ENCODE assay signal across 22 cellular contexts in genomic region chr6:167881327-167881726, GRCh38.
"Had no signal": no experiment of that assay in that cellular context is flagged by ENCODE, and none has a peak within 500 bp of the region (broad histone marks: within the 10 kb centered on the region; RNA-seq: fewer than 3 reads in every experiment).

No MANE protein-coding gene starts in this region.

- H3K36me3 Mint-ChIP-seq: natural killer cell treated with Interleukin-12 subunit alpha and Interleukin-12 subunit beta and Interleukin-15 and Interleukin-18, amount 100 ng/mL, for 72 hours had no signal

- H3K27me3 Mint-ChIP-seq: memory B cell; stimulated activated memory B cell treated with anti-CD40 and anti-IgM and Interleukin-4, amounts not matched to agents 10 μg/mL and 1 μg/mL and 100 μg/mL, for 72 hours had no signal

- H3K4me3 ChIP-seq: coronary artery, esophagus muscularis mucosa, gastrocnemius medialis, left ventricle myocardium inferior, lower lobe of right lung, psoas muscle, right lobe of liver, testis, transverse colon had no signal

- H3K4me1 ChIP-seq: esophagus muscularis mucosa, lower lobe of right lung, parathyroid adenoma, psoas muscle, testis, transverse colon had no signal

- DNase-seq: effector CD4-positive, alpha-beta T cell; gastrocnemius medialis; kidney; left cardiac atrium; left ventricle myocardium inferior; lower lobe of right lung; midbrain; psoas muscle; retina; right lobe of liver; stimulated activated CD4-positive, alpha-beta T cell treated with anti-CD3 and anti-CD28 coated beads, Interleukin-4, amount 100 ng/mL, for 24 hours; testis; transverse colon had no signal

- H3K27ac ChIP-seq: coronary artery, epithelial cell of prostate, esophagus muscularis mucosa, gastrocnemius medialis, left ventricle myocardium inferior, lower lobe of right lung, parathyroid adenoma, psoas muscle, right lobe of liver, testis, transverse colon had no signal

- H3K27ac Mint-ChIP-seq: memory B cell; natural killer cell treated with Interleukin-12 subunit alpha and Interleukin-12 subunit beta and Interleukin-15 and Interleukin-18, amount 100 ng/mL, for 72 hours; stimulated activated memory B cell treated with anti-CD40 and anti-IgM and Interleukin-4, amounts not matched to agents 10 μg/mL and 1 μg/mL and 100 μg/mL, for 72 hours; stimulated activated naive CD8-positive, alpha-beta T cell treated with anti-CD3 and anti-CD28 coated beads, Interleukin-15, Interleukin-2, amounts not matched to agents 100 ng/mL and 50 ng/mL, for 24 hours had no signal

- ATAC-seq: gastrocnemius medialis; left cardiac atrium; lower lobe of right lung; natural killer cell treated with Interleukin-12 subunit alpha and Interleukin-12 subunit beta and Interleukin-15 and Interleukin-18, amount 100 ng/mL, for 72 hours; psoas muscle; right lobe of liver; stimulated activated memory B cell treated with anti-CD40 and anti-IgM and Interleukin-4, amounts not matched to agents 10 μg/mL and 1 μg/mL and 100 μg/mL, for 72 hours had no signal

- H3K27me3 ChIP-seq: esophagus muscularis mucosa, gastrocnemius medialis, right lobe of liver, testis, transverse colon had no signal

- H3K9me3 Mint-ChIP-seq: memory B cell; natural killer cell treated with Interleukin-12 subunit alpha and Interleukin-12 subunit beta and Interleukin-15 and Interleukin-18, amount 100 ng/mL, for 72 hours; stimulated activated memory B cell treated with anti-CD40 and anti-IgM and Interleukin-4, amounts not matched to agents 10 μg/mL and 1 μg/mL and 100 μg/mL, for 72 hours; stimulated activated naive CD8-positive, alpha-beta T cell treated with anti-CD3 and anti-CD28 coated beads, Interleukin-15, Interleukin-2, amounts not matched to agents 100 ng/mL and 50 ng/mL, for 24 hours had no signal

- H2AFZ ChIP-seq: parathyroid adenoma had no signal

- H3K4me3 Mint-ChIP-seq: memory B cell; natural killer cell treated with Interleukin-12 subunit alpha and Interleukin-12 subunit beta and Interleukin-15 and Interleukin-18, amount 100 ng/mL, for 72 hours; stimulated activated memory B cell treated with anti-CD40 and anti-IgM and Interleukin-4, amounts not matched to agents 10 μg/mL and 1 μg/mL and 100 μg/mL, for 72 hours; stimulated activated naive CD8-positive, alpha-beta T cell treated with anti-CD3 and anti-CD28 coated beads, Interleukin-15, Interleukin-2, amounts not matched to agents 100 ng/mL and 50 ng/mL, for 24 hours had no signal

- FAIRE-seq: endometrium had no signal

- H3K4me1 Mint-ChIP-seq: memory B cell; stimulated activated memory B cell treated with anti-CD40 and anti-IgM and Interleukin-4, amounts not matched to agents 10 μg/mL and 1 μg/mL and 100 μg/mL, for 72 hours had no signal

- H3K9me3 ChIP-seq: esophagus muscularis mucosa, gastrocnemius medialis, left ventricle myocardium inferior, lower lobe of right lung, psoas muscle, right lobe of liver, testis, transverse colon had no signal

- H3K9ac ChIP-seq: parathyroid adenoma had no signal
